In the genomic region with DNA sequence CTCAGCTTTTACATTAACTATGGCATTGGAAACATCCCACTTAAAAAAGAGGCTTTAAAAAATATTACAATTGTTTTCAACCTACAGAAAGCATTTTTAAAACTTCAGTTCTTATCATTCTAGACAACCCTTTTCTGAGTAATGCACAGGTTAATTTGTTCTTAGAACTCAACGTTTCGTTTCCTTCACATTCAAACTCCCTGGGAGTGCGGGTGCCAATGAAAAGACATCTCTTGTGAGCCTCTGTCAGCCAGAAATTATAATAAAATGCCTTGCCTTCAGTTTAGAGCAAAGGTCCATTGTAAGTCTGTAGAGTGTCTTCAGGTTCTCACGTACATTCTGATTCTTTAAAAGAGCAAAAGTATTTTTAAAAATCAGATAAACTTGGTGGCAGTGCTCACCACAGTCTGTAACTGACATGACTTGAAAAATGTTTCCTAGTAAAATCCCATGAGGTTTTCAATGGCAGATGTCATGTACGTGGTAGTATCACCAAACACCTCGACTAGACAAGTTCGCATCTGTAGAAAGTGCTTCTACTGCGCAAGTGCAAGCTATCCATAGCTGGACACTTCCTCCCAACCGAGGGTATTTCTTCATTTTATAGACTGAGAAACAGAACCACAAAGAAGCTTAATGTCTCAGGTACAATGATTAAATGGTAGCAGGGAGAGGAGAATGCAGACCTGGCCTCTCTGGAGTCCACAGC, we compare ENCODE assay signal across 1 cellular context.
TF ChIP-seq lines count a peak whose summit lies in the region.

No MANE protein-coding gene starts in this region.

TF ChIP-seq in K562, 482 proteins besides CTCF, POLR2A, EP300 and RAD21 (continued from another document):
- TF ChIP-seq, protein P1, sequence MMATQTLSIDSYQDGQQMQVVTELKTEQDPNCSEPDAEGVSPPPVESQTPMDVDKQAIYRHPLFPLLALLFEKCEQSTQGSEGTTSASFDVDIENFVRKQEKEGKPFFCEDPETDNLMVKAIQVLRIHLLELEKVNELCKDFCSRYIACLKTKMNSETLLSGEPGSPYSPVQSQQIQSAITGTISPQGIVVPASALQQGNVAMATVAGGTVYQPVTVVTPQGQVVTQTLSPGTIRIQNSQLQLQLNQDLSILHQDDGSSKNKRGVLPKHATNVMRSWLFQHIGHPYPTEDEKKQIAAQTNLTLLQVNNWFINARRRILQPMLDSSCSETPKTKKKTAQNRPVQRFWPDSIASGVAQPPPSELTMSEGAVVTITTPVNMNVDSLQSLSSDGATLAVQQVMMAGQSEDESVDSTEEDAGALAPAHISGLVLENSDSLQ (IDR thresholded peaks at IDR 0.05) = peak; percentile 34; the same call in 1 of the 2 replicates
- TF ChIP-seq NRF1 (conservative IDR thresholded peaks at IDR 0.05 in 1 of 2, IDR thresholded peaks at IDR 0.05 in 1 of 2) = peak; percentile 85 to 87
- no peak for TF ChIP-seq HNRNPH1 (optimal IDR thresholded peaks at IDR 0.05; ENCODE audit: low read depth, low read length)
- TF ChIP-seq, protein P2, sequence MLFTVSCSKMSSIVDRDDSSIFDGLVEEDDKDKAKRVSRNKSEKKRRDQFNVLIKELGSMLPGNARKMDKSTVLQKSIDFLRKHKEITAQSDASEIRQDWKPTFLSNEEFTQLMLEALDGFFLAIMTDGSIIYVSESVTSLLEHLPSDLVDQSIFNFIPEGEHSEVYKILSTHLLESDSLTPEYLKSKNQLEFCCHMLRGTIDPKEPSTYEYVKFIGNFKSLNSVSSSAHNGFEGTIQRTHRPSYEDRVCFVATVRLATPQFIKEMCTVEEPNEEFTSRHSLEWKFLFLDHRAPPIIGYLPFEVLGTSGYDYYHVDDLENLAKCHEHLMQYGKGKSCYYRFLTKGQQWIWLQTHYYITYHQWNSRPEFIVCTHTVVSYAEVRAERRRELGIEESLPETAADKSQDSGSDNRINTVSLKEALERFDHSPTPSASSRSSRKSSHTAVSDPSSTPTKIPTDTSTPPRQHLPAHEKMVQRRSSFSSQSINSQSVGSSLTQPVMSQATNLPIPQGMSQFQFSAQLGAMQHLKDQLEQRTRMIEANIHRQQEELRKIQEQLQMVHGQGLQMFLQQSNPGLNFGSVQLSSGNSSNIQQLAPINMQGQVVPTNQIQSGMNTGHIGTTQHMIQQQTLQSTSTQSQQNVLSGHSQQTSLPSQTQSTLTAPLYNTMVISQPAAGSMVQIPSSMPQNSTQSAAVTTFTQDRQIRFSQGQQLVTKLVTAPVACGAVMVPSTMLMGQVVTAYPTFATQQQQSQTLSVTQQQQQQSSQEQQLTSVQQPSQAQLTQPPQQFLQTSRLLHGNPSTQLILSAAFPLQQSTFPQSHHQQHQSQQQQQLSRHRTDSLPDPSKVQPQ (CRISPR knock-in tag; IDR thresholded peaks at IDR 0.05; ENCODE audit: borderline replicate concordance) = no peak
- TF ChIP-seq TBL1XR1 (IDR thresholded peaks at IDR 0.05; ENCODE audit: low read length in 2 of 2) = no peak
- TF ChIP-seq SPI1 (IDR thresholded peaks at IDR 0.05; ENCODE audit: borderline replicate concordance, low read depth, low read length) = peak; percentile 38; the same call in 1 of the 2 replicates
TF ChIP-seq in K562: peak in this region for 4.
